Comparison of ENCODE assay signal across 1 cellular context in the genomic region with DNA sequence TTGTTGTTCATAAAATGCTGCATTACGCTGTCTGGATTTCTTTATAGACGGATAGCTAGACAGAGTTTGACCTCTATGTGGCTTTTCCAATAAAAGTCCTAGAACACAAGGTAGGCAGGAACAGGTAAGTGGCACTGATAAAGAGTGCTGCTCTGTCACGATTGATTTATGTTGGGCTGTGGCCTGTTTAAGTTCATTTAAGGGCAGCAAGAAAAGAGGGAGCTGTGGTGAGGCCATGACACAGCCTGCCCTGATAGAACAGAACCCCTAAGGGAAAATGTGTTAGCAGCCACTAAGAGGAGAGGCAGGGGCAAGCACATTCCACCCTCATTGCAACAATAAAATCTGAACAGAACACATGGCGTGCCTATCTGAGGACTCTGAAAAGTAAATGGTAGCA.
TF ChIP-seq lines count a peak whose summit lies in the region.

No MANE protein-coding gene starts in this region.

TF ChIP-seq in K562, 482 proteins besides CTCF, POLR2A, EP300 and RAD21 (continued from another document):
- TF ChIP-seq PBX2 (CRISPR knock-in tag; IDR thresholded peaks at IDR 0.05; ENCODE audit: low read depth) = no peak
- TF ChIP-seq PBX2 (tag; conservative IDR thresholded peaks at IDR 0.05; ENCODE audit: low read depth) = peak; percentile 93
- no peak for TF ChIP-seq HMG20B (CRISPR knock-in tag; IDR thresholded peaks at IDR 0.05)
- no peak for TF ChIP-seq SAP30 (IDR thresholded peaks at IDR 0.05; ENCODE audit: borderline replicate concordance, insufficient read depth, low read depth, low read length, poor library complexity, severe bottlenecking)
- no peak for TF ChIP-seq HDAC8 (tag; IDR thresholded peaks at IDR 0.05)
- TF ChIP-seq ZEB2 (IDR thresholded peaks at IDR 0.05) = peak; percentile 81; the same call in 1 of the 2 replicates
- TF ChIP-seq, protein P1, sequence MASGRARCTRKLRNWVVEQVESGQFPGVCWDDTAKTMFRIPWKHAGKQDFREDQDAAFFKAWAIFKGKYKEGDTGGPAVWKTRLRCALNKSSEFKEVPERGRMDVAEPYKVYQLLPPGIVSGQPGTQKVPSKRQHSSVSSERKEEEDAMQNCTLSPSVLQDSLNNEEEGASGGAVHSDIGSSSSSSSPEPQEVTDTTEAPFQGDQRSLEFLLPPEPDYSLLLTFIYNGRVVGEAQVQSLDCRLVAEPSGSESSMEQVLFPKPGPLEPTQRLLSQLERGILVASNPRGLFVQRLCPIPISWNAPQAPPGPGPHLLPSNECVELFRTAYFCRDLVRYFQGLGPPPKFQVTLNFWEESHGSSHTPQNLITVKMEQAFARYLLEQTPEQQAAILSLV (tag; IDR thresholded peaks at IDR 0.05) = peak; percentile 61; the same call in 1 of the 2 replicates
- peak; percentile 57; the same call in 1 of the 2 replicates for TF ChIP-seq CBFA2T3 (IDR thresholded peaks at IDR 0.05)
- 0 out of 2 replicates have a peak, but pooled peaks have one; percentile 40 for TF ChIP-seq SMAD4 (CRISPR knock-in tag; conservative IDR thresholded peaks at IDR 0.05)
- no peak for TF ChIP-seq GATAD2B (IDR thresholded peaks at IDR 0.05; ENCODE audit: borderline replicate concordance)
- TF ChIP-seq, protein P2, sequence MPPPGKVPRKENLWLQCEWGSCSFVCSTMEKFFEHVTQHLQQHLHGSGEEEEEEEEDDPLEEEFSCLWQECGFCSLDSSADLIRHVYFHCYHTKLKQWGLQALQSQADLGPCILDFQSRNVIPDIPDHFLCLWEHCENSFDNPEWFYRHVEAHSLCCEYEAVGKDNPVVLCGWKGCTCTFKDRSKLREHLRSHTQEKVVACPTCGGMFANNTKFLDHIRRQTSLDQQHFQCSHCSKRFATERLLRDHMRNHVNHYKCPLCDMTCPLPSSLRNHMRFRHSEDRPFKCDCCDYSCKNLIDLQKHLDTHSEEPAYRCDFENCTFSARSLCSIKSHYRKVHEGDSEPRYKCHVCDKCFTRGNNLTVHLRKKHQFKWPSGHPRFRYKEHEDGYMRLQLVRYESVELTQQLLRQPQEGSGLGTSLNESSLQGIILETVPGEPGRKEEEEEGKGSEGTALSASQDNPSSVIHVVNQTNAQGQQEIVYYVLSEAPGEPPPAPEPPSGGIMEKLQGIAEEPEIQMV (tag; conservative IDR thresholded peaks at IDR 0.05; ENCODE audit: low read depth) = 0 out of 2 replicates have a peak, but pooled peaks have one; percentile 36
- no peak for TF ChIP-seq LCOR (CRISPR knock-in tag; IDR thresholded peaks at IDR 0.05)
- no peak for TF ChIP-seq JUND (IDR thresholded peaks at IDR 0.05; ENCODE audit: borderline replicate concordance, low read depth, low read length)
- TF ChIP-seq JUND (tag; IDR thresholded peaks at IDR 0.05; ENCODE audit: borderline replicate concordance, low read depth, low read length) = peak; percentile 38; the same call in 1 of the 3 replicates
- TF ChIP-seq TBP (optimal IDR thresholded peaks at IDR 0.05; ENCODE audit: low read depth, low read length) = no peak
- TF ChIP-seq, protein P3, sequence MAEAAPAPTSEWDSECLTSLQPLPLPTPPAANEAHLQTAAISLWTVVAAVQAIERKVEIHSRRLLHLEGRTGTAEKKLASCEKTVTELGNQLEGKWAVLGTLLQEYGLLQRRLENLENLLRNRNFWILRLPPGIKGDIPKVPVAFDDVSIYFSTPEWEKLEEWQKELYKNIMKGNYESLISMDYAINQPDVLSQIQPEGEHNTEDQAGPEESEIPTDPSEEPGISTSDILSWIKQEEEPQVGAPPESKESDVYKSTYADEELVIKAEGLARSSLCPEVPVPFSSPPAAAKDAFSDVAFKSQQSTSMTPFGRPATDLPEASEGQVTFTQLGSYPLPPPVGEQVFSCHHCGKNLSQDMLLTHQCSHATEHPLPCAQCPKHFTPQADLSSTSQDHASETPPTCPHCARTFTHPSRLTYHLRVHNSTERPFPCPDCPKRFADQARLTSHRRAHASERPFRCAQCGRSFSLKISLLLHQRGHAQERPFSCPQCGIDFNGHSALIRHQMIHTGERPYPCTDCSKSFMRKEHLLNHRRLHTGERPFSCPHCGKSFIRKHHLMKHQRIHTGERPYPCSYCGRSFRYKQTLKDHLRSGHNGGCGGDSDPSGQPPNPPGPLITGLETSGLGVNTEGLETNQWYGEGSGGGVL (CRISPR knock-in tag; IDR thresholded peaks at IDR 0.05) = no peak
